15 cellular contexts compared by ENCODE assay signal in the genomic region with DNA sequence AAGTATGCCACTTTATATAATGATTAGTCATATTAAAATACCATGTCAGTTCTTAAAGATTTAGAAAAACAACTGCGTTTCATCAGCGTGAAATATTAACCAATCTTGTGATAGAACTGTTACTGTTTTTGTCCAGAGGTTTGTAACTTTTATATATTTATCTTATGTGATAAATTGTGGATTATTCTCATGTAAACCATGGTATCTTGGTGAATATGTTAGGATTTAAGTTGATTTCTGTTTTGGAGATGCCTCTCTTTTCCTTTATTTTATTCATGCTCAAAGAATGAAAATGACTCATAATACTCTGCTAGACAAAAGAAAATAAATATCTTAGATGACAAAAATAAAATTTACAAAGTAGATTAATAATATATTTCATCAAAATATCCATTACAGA.
A peak's percentile ranks its signal among the peaks of the same experiment; 100 is the strongest.
DNase-seq lines count a peak whose midpoint lies in the region; ATAC-seq and TF ChIP-seq lines count a peak whose summit lies in the region.
"Had no signal": no experiment of that assay in that cellular context is flagged by ENCODE, and none has a peak within 500 bp of the region (broad histone marks: within the 10 kb centered on the region; RNA-seq: fewer than 3 reads in every experiment).

No MANE protein-coding gene starts in this region.

- H3K4me1 ChIP-seq in PC-3 (ENCODE audit: insufficient read depth, low read length) = no peaks in the 10 kb centered on the region; the same call in 1 of the 2 replicates
- peaks cover 10% of the 10 kb centered on the region for H3K4me1 ChIP-seq in osteoblast (ENCODE audit: insufficient read depth, low read length)
- H3K4me1 ChIP-seq in neural progenitor cell = no peaks in the 10 kb centered on the region
- H3K4me1 ChIP-seq: Caco-2 had no signal

- H3K9me3 ChIP-seq in PC-3 (ENCODE audit: low read length) (no peaks in the 10 kb centered on the region), osteoblast (ENCODE audit: low read depth, low read length) (no peaks in the 10 kb centered on the region), neural progenitor cell (ENCODE audit: low read depth) (no peaks in the 10 kb centered on the region)
- H3K9me3 ChIP-seq: Caco-2 had no signal

- DNase-seq in Caki2 (ENCODE audit: low read depth) = peak; percentile 8
- no peak for DNase-seq in PC-3
- peak; percentile 10 for DNase-seq in choroid plexus epithelial cell (ENCODE audit: low read depth)
- DNase-seq in osteoblast (ENCODE audit: insufficient read length, low spot score, missing footprints) = no peak
- DNase-seq in NK-92 (lab: John Stamatoyannopoulos, UW; ENCODE audit: unreplicated experiment) = no peak
- DNase-seq in ACHN = no peak
- DNase-seq in neural progenitor cell (ENCODE audit: low spot score) = no peak
- DNase-seq in NCI-H2029 treated with DMSO at 0.1 percent for 48 hours (lab: John Stamatoyannopoulos, UW) = no peak
- DNase-seq: AML-193, Caco-2, GDM1, Karpas-422, NCI-H1930, NCI-H2171 treated with DMSO at 0.1 percent for 48 hours, SIG-M5 had no signal

- no TSS peak for BruUV-seq in PC-3 (replicated peaks; lab: Mats Ljungman, UMichigan)

- H3K9me2 ChIP-seq in PC-3 (replicated peaks; ENCODE audit: low read length) = no peaks in the 10 kb centered on the region

- H3K36me3 ChIP-seq in PC-3 (ENCODE audit: low read depth, low read length) = no peaks in the 10 kb centered on the region
- H3K36me3 ChIP-seq in osteoblast (ENCODE audit: insufficient read depth, low read length) = no peaks in the 10 kb centered on the region
- no peaks in the 10 kb centered on the region for H3K36me3 ChIP-seq in neural progenitor cell

- TF ChIP-seq CTCF in PC-3 (conservative IDR thresholded peaks at IDR 0.05; ENCODE audit: low read depth, low read length) (no peak), choroid plexus epithelial cell (conservative IDR thresholded peaks at IDR 0.05; ENCODE audit: low read depth, low read length) (no peak), osteoblast (IDR thresholded peaks at IDR 0.05; ENCODE audit: extremely low read depth, low read depth, low read length) (no peak), neural progenitor cell (IDR thresholded peaks at IDR 0.05) (no peak)

- H3K36me3 Mint-ChIP-seq in neural progenitor cell = no peaks in the 10 kb centered on the region

- no peaks in the 10 kb centered on the region for H3K4me1 Mint-ChIP-seq in neural progenitor cell

- H3F3A ChIP-seq in PC-3 (ENCODE audit: low read length, unreplicated experiment) (no peaks in the 10 kb centered on the region), neural progenitor cell (ENCODE audit: low read depth) (no peaks in the 10 kb centered on the region)

- H3K9ac ChIP-seq in PC-3 (ENCODE audit: low read length) (no peak overlapping the region), neural progenitor cell (no peak overlapping the region)

- in situ Hi-C loops in Caki2 (cut with HindIII; ENCODE audit: low pct_unique_long_range_greater_than_20kb, low sequenced_read_pairs) = no loop called here
- in situ Hi-C loops in ACHN (cut with HindIII; ENCODE audit: low pct_ligation_motif_present, low pct_unique_long_range_greater_than_20kb, low sequenced_read_pairs) = no loop called here

- no peaks in the 10 kb centered on the region for H3K9me3 Mint-ChIP-seq in neural progenitor cell

- POLR2A ChIA-PET in PC-3 (lab: Charles Lee; ENCODE audit: unreplicated experiment) = interaction anchor here (0.6 kb wide), 1 partner anchor 1739 kb away, joined by 3 read pairs; no protein-coding TSS in a partner anchor

- H3K27ac ChIP-seq in PC-3 (ENCODE audit: low read length) = no peak overlapping the region
- peak overlapping the region; percentile 27 for H3K27ac ChIP-seq in osteoblast (ENCODE audit: low read depth, low read length)
- no peak overlapping the region for H3K27ac ChIP-seq in neural progenitor cell

- no peak overlapping the region for H3K27ac Mint-ChIP-seq in neural progenitor cell

- intact Hi-C loops in PC-3 (cut with micrococcal nuclease) = no loop called here

- no peaks in the 10 kb centered on the region for H4K20me1 ChIP-seq in PC-3 (ENCODE audit: low read length)
- no peaks in the 10 kb centered on the region for H4K20me1 ChIP-seq in osteoblast (ENCODE audit: insufficient read depth, low read length)
- H4K20me1 ChIP-seq in neural progenitor cell (ENCODE audit: low read depth) = no peaks in the 10 kb centered on the region

- H3K27me3 Mint-ChIP-seq in neural progenitor cell (ENCODE audit: insufficient read depth, low read depth) = no peaks in the 10 kb centered on the region

- H3K4me3 ChIP-seq in PC-3 (ENCODE audit: low read length) = no peak overlapping the region
- H3K4me3 ChIP-seq in choroid plexus epithelial cell (ENCODE audit: low read depth, low read length) = no peak overlapping the region
- H3K4me3 ChIP-seq in osteoblast (ENCODE audit: insufficient read depth, low read length) = no peak overlapping the region
- no peak overlapping the region for H3K4me3 ChIP-seq in neural progenitor cell

- H2AFZ ChIP-seq in PC-3 (ENCODE audit: low read length) (no peak overlapping the region), osteoblast (ENCODE audit: low read length) (no peak overlapping the region), neural progenitor cell (replicated peaks) (no peak overlapping the region)

- H3K79me2 ChIP-seq in PC-3 (ENCODE audit: low read length) (no peaks in the 10 kb centered on the region), osteoblast (ENCODE audit: insufficient read depth, low read length) (no peaks in the 10 kb centered on the region), neural progenitor cell (ENCODE audit: low read depth) (no peaks in the 10 kb centered on the region)

- CTCF ChIA-PET in PC-3 (lab: Charles Lee) = no interaction called here

- no peak overlapping the region for H3K4me3 Mint-ChIP-seq in neural progenitor cell

- peak overlapping the region; percentile 32 for H3K4me2 ChIP-seq in PC-3 (ENCODE audit: low read length)
- peak overlapping the region; percentile 20 for H3K4me2 ChIP-seq in osteoblast (ENCODE audit: insufficient read depth, low read length)
- H3K4me2 ChIP-seq in neural progenitor cell = no peak overlapping the region

- H3K27me3 ChIP-seq in PC-3 (ENCODE audit: low read length) (no peaks in the 10 kb centered on the region), osteoblast (ENCODE audit: insufficient read depth, low read length) (no peaks in the 10 kb centered on the region), neural progenitor cell (no peaks in the 10 kb centered on the region)

- peak; percentile 29 for ATAC-seq in PC-3

Comparison
In these comparisons a context has a peak if more than half of its experiments do, and no peak if none do; other contexts are left out.
1. DNase-seq: peak in Caki2 (single experiment) and choroid plexus epithelial cell (single experiment); none in PC-3 (single experiment), osteoblast (single experiment), NK-92 (single experiment), ACHN (single experiment), neural progenitor cell (single experiment) and NCI-H2029 treated with DMSO at 0.1 percent for 48 hours (single experiment).